In the genomic region with DNA sequence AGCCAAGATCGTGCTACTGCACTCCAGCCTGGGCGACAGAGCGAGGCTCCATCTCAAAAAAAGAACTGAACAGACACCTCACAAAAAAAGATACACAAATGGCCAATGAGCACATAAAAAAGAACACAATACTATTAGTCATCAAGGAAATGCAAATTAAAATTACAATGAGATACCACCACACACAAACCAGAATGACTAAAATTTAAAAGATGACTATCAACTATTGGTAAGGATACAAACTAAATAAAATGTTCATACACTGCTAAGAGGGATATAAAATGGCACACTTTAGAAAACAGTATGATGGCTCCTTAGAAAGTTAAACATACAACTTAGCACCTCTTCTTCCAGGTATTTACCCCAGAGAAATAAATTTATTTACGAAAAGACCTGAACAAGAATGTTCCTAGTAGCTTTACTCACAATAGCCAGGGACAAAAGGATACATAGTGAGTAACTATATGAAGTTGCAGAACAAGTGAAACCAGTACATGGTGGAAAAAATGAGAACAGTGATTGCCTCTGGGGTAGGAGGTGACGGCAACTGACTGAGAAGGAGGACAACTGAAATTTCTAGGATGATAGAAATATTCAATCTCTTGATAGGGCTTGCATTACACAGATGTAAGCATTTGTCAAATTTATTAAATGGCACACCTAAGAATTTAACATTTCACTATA, we compare ENCODE assay signal across 26 cellular contexts. TPM values are rescaled to one million over a fixed set of nuclear protein-coding genes. Genes with fewer than 3 reads are reported as not detected.
DNase-seq lines count a peak whose midpoint lies in the region; ATAC-seq and TF ChIP-seq lines count a peak whose summit lies in the region.
"Had no signal": no experiment of that assay in that cellular context is flagged by ENCODE, and none has a peak within 500 bp of the region (broad histone marks: within the 10 kb centered on the region; RNA-seq: fewer than 3 reads in every experiment).

No MANE protein-coding gene starts in this region.

- peak overlapping the region; percentile 56 for H3K27ac Mint-ChIP-seq in activated T-helper 17 cell treated with anti-CD3 and anti-CD28 coated beads, Interleukin-2, amount 50 U/mL, for 72 hours
- H3K27ac Mint-ChIP-seq: CD4-positive, alpha-beta T cell; endodermal cell had no signal

- peaks cover 100% of the 10 kb centered on the region for H3K36me3 Mint-ChIP-seq in activated T-helper 17 cell treated with anti-CD3 and anti-CD28 coated beads, Interleukin-2, amount 50 U/mL, for 72 hours (ENCODE audit: low read depth)

- H3K4me1 Mint-ChIP-seq in activated T-helper 17 cell treated with anti-CD3 and anti-CD28 coated beads, Interleukin-2, amount 50 U/mL, for 72 hours, result peaks cover 27% of the 10 kb centered on the region

- H3K9me3 Mint-ChIP-seq in activated T-helper 17 cell treated with anti-CD3 and anti-CD28 coated beads, Interleukin-2, amount 50 U/mL, for 72 hours, result no peaks in the 10 kb centered on the region
- H3K9me3 Mint-ChIP-seq: CD4-positive, alpha-beta T cell; endodermal cell; naive thymus-derived CD8-positive, alpha-beta T cell had no signal

- H3K4me3 ChIP-seq in vagina, result no peak overlapping the region
- H3K4me3 ChIP-seq: cardiac muscle cell had no signal

- no peaks in the 10 kb centered on the region for H3K27me3 ChIP-seq in vagina
- H3K27me3 ChIP-seq: cardiac muscle cell had no signal

- no peaks in the 10 kb centered on the region for H3K9me3 ChIP-seq in vagina

- H3K27me3 Mint-ChIP-seq in activated T-helper 17 cell treated with anti-CD3 and anti-CD28 coated beads, Interleukin-2, amount 50 U/mL, for 72 hours, result no peaks in the 10 kb centered on the region
- H3K27me3 Mint-ChIP-seq: CD4-positive, alpha-beta T cell; naive thymus-derived CD8-positive, alpha-beta T cell had no signal

- no peak for TF ChIP-seq POLR2A in vagina (IDR thresholded peaks at IDR 0.05)

- H3K36me3 ChIP-seq in vagina, result peaks cover 0 to 23% of the 10 kb centered on the region in 2 donors

- peak overlapping the region; percentile 7 for H3K4me3 Mint-ChIP-seq in activated T-helper 17 cell treated with anti-CD3 and anti-CD28 coated beads, Interleukin-2, amount 50 U/mL, for 72 hours
- H3K4me3 Mint-ChIP-seq: CD4-positive, alpha-beta T cell; endodermal cell; naive thymus-derived CD8-positive, alpha-beta T cell had no signal

- peak; percentile 94 for ATAC-seq in activated T-helper 17 cell treated with anti-CD3 and anti-CD28 coated beads, Interleukin-2, amount 50 U/mL, for 72 hours (replicated peaks)
- ATAC-seq in esophagus mucosa, result peak; percentile 72
- ATAC-seq: naive thymus-derived CD8-positive, alpha-beta T cell; SK-N-SH treated with all-trans-retinoic acid at 6 μM for 48 hours had no signal

- peaks cover 18% of the 10 kb centered on the region for H3K4me1 ChIP-seq in vagina

- H3K27ac ChIP-seq in C4-2B (peak overlapping the region; percentile 62), vagina (no peak overlapping the region)
- H3K27ac ChIP-seq: cardiac muscle cell, WERI-Rb-1 had no signal

- DNase-seq in ELR (ENCODE audit: low read depth), result peak; percentile 24
- DNase-seq in vagina (ENCODE audit: extremely low spot score in 2 of 2), result no peak
- no peak for DNase-seq in D341Med (ENCODE audit: low spot score)
- no peak for DNase-seq in 8988T
- DNase-seq: activated effector memory CD4-positive, alpha-beta T cell treated with anti-CD3 and anti-CD28 coated beads, Interleukin-2, amount 50 U/mL, for 16 hours; amygdala; CD4-positive, alpha-beta T cell; cortex of kidney; DMS 273 treated with DMSO at 0.1 percent for 48 hours; endodermal cell; midbrain; naive thymus-derived CD8-positive, alpha-beta T cell; NCI-H1105 treated with DMSO at 0.1 percent for 48 hours; NCI-H2029; NCI-H345; NCI-H774; OCI-M1; retina; small intestine; stimulated activated CD4-positive, alpha-beta T cell treated with anti-CD3 and anti-CD28 coated beads, Interleukin-2, amount 100 ng/mL, for 24 hours; WERI-Rb-1 had no signal

- intact Hi-C loops in vagina (cut with DNase I), result no loop called here

- no peak for TF ChIP-seq CTCF in C4-2B (conservative IDR thresholded peaks at IDR 0.05)
- TF ChIP-seq CTCF in vagina (IDR thresholded peaks at IDR 0.05), result no peak

RNA-seq across cellular contexts. Expression of gene FAM8A1, which starts 53.2 kb away (rescaled TPM):
- 1 to 10 TPM; 3.2 to 6.1 TPM for total RNA-seq in activated T-helper 17 cell treated with anti-CD3 and anti-CD28 coated beads, Interleukin-2, amount 50 U/mL, for 72 hours
- total RNA-seq in esophagus mucosa (7.6 TPM), vagina (28.7 TPM)

RNA-seq across cellular contexts. Expression of gene NUP153, which starts 53.4 kb away (rescaled TPM):
- total RNA-seq in activated T-helper 17 cell treated with anti-CD3 and anti-CD28 coated beads, Interleukin-2, amount 50 U/mL, for 72 hours, result 10 to 100 TPM; 79.5 to 83.7 TPM
- total RNA-seq in esophagus mucosa (30.2 TPM), vagina (44.0 TPM)
